Comparison of ENCODE assay signal across 23 cellular contexts in the genomic region with DNA sequence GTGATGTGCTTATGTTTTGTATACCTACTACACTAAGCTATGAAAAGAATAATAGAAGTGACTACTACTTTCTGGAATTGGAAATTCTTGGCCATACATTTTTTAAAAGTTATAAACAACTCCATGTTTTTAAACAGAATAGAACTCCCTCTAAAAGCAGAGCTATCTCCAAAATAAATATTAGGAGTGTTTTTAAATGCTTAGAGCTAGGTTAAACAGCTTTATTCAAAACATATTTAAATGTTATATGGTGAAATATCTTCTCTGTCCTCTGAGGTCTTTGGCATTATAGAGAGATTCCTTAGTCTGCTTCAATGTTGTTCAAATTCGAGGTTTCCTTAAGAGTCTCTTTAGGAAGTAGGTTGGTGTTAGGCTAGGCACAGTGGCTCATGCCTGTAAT. TPM values are rescaled to one million over a fixed set of nuclear protein-coding genes. Genes with fewer than 3 reads are reported as not detected.
DNase-seq lines count a peak whose midpoint lies in the region; ATAC-seq, FAIRE-seq and TF ChIP-seq lines count a peak whose summit lies in the region.
"Had no signal": no experiment of that assay in that cellular context is flagged by ENCODE, and none has a peak within 500 bp of the region (broad histone marks: within the 10 kb centered on the region; RNA-seq: fewer than 3 reads in every experiment).

No MANE protein-coding gene starts in this region.

- no peaks in the 10 kb centered on the region for H3K27me3 Mint-ChIP-seq in activated CD4-positive, alpha-beta T cell treated with anti-CD3 and anti-CD28 coated beads for 36 hours
- H3K27me3 Mint-ChIP-seq in HFFc6 (ENCODE audit: insufficient read depth) (no peaks in the 10 kb centered on the region), neural progenitor cell (ENCODE audit: insufficient read depth, low read depth) (no peaks in the 10 kb centered on the region)

- peak overlapping the region; percentile 70 for H3K27ac Mint-ChIP-seq in activated CD4-positive, alpha-beta T cell treated with anti-CD3 and anti-CD28 coated beads for 36 hours
- H3K27ac Mint-ChIP-seq in HFFc6 = peak overlapping the region; percentile 7; the same call in 1 of the 2 replicates
- H3K27ac Mint-ChIP-seq in neural progenitor cell = peak overlapping the region; percentile 49
- H3K27ac Mint-ChIP-seq: GM23338 had no signal

- H3K36me3 ChIP-seq in K562 (ENCODE audit: control insufficient read depth, insufficient read depth, low read length) = peaks cover 95% of the 10 kb centered on the region
- H3K36me3 ChIP-seq in neural progenitor cell = peaks cover 63% of the 10 kb centered on the region

- H3K9me3 Mint-ChIP-seq in activated CD4-positive, alpha-beta T cell treated with anti-CD3 and anti-CD28 coated beads for 36 hours (ENCODE audit: low read depth) = no peaks in the 10 kb centered on the region
- H3K9me3 Mint-ChIP-seq in HFFc6 (no peaks in the 10 kb centered on the region), neural progenitor cell (no peaks in the 10 kb centered on the region)
- H3K9me3 Mint-ChIP-seq: GM23338 had no signal

- POLR2A ChIA-PET in activated CD4-positive, alpha-beta T cell treated with anti-CD3 and anti-CD28 coated beads for 36 hours (lab: Charles Lee) = no interaction called here
- POLR2A ChIA-PET in K562 (lab: Yijun Ruan, JAX) = interaction anchor here (0.6 to 3.5 kb wide), 10 partner anchors 8 to 306 kb away, joined by 3 to 15 read pairs (median 3); a partner anchor contains a TSS

- no peak for TF ChIP-seq EP300 in K562 (IDR thresholded peaks at IDR 0.05; ENCODE audit: low read length)

- TF ChIP-seq RAD21 in K562 (CRISPR knock-in tag; conservative IDR thresholded peaks at IDR 0.05 in 1 of 2, IDR thresholded peaks at IDR 0.05 in 1 of 2) = no peak

- no peak for ATAC-seq in activated CD4-positive, alpha-beta T cell treated with anti-CD3 and anti-CD28 coated beads for 36 hours
- no peak for ATAC-seq in K562
- ATAC-seq in HG03354 (IDR thresholded peaks at IDR 0.05; ENCODE audit: poor library complexity, severe bottlenecking, unreplicated experiment) = no peak
- ATAC-seq in omental fat pad (ENCODE audit: low FRiP score) = no peak
- ATAC-seq in HG03108 (IDR thresholded peaks at IDR 0.05; ENCODE audit: unreplicated experiment) = no peak
- ATAC-seq: GM23338, HCT116 had no signal

- CTCF ChIA-PET in activated CD4-positive, alpha-beta T cell treated with anti-CD3 and anti-CD28 coated beads for 36 hours (lab: Charles Lee) = interaction anchor here (0.7 to 1.6 kb wide), 10 partner anchors 14 to 397 kb away, joined by 3 to 4 read pairs (median 3); no protein-coding TSS in a partner anchor
- CTCF ChIA-PET in K562 (lab: Yijun Ruan, JAX; ENCODE audit: low intra/inter-chr PET ratio) = no interaction called here

- H3K4me2 ChIP-seq in K562 (ENCODE audit: insufficient read depth, low read length) (no peak overlapping the region), neural progenitor cell (no peak overlapping the region)
- H3K4me2 ChIP-seq: GM23338 had no signal

- H3K27ac ChIP-seq in K562 (ENCODE audit: extremely low read depth, low read depth, low read length) = no peak overlapping the region
- H3K27ac ChIP-seq in neural progenitor cell = no peak overlapping the region
- H3K27ac ChIP-seq: 22Rv1 had no signal

- H3K36me3 Mint-ChIP-seq in activated CD4-positive, alpha-beta T cell treated with anti-CD3 and anti-CD28 coated beads for 36 hours (ENCODE audit: low read depth) = peaks cover 55% of the 10 kb centered on the region
- H3K36me3 Mint-ChIP-seq in HFFc6 (ENCODE audit: low read depth) (peaks cover 51% of the 10 kb centered on the region), neural progenitor cell (peaks cover 35% of the 10 kb centered on the region)

- TF ChIP-seq POLR2A in K562 (conservative IDR thresholded peaks at IDR 0.05) = no peak

- FAIRE-seq in K562 (lab: Jason Lieb, UNC) = no peak
- FAIRE-seq: GM12891 had no signal

- H3K9ac ChIP-seq in K562 (ENCODE audit: insufficient read depth in 1 of 2, low read depth in 2 of 2, low read length in 2 of 2) = no peak overlapping the region
- no peak overlapping the region for H3K9ac ChIP-seq in neural progenitor cell

- H3K9me3 ChIP-seq in K562 (replicated peaks; ENCODE audit: control insufficient read depth, insufficient read depth, low read depth, low read length) (no peaks in the 10 kb centered on the region), neural progenitor cell (ENCODE audit: low read depth) (no peaks in the 10 kb centered on the region)
- H3K9me3 ChIP-seq: BE2C had no signal

- H3K79me2 ChIP-seq in K562 (ENCODE audit: control insufficient read depth, insufficient read depth, low read length) (no peaks in the 10 kb centered on the region; the same call in 2 of the 3 replicates), neural progenitor cell (ENCODE audit: low read depth) (no peaks in the 10 kb centered on the region)

- no peaks in the 10 kb centered on the region for H3K9me1 ChIP-seq in K562 (ENCODE audit: control insufficient read depth, insufficient read depth, low read length)

- H4K20me1 ChIP-seq in K562 (replicated peaks; ENCODE audit: control insufficient read depth, insufficient read depth, low read length) (no peaks in the 10 kb centered on the region; the same call in 1 of the 2 replicates), neural progenitor cell (ENCODE audit: low read depth) (peaks cover 16% of the 10 kb centered on the region)

- peaks cover 16% of the 10 kb centered on the region for H3F3A ChIP-seq in neural progenitor cell (ENCODE audit: low read depth)

- in situ Hi-C loops in K562 (cut with MboI) = no loop called here

- BruUV-seq in K562 (replicated peaks; lab: Mats Ljungman, UMichigan) = no TSS peak

- H3K4me3 ChIP-seq in K562 (no peak overlapping the region), neural progenitor cell (no peak overlapping the region)
- H3K4me3 ChIP-seq: GM23338 had no signal

- H3K27me3 ChIP-seq in K562 (ENCODE audit: control insufficient read depth in 2 of 2, insufficient read depth in 2 of 2, low read length in 2 of 2) = no peaks in the 10 kb centered on the region
- no peaks in the 10 kb centered on the region for H3K27me3 ChIP-seq in neural progenitor cell
- H3K27me3 ChIP-seq: BE2C had no signal

- intact Hi-C loops in activated CD4-positive, alpha-beta T cell treated with anti-CD3 and anti-CD28 coated beads for 36 hours (cut with DNase I, micrococcal nuclease) = no loop called here
- intact Hi-C loops in K562 (cut with micrococcal nuclease) = no loop called here

- 88% methylated on average over 1 of the region's 1 CpG for WGBS in K562 (ENCODE audit: insufficient coverage, low coverage, missing lambda C conversion rate)

- H3K4me1 Mint-ChIP-seq in activated CD4-positive, alpha-beta T cell treated with anti-CD3 and anti-CD28 coated beads for 36 hours = peaks cover 12% of the 10 kb centered on the region
- H3K4me1 Mint-ChIP-seq in HFFc6 (ENCODE audit: low read depth) (no peaks in the 10 kb centered on the region), neural progenitor cell (no peaks in the 10 kb centered on the region)
- H3K4me1 Mint-ChIP-seq: GM23338 had no signal

- no peak for DNase-seq in activated CD4-positive, alpha-beta T cell treated with anti-CD3 and anti-CD28 coated beads for 36 hours
- no peak for DNase-seq in activated CD4-positive, alpha-beta T cell treated with anti-CD3 and anti-CD28 coated beads for 1 hour
- DNase-seq in HFFc6 (no peak), K562 (ENCODE audit: extremely low read depth in 1 of 4, low spot score in 3 of 4) (no peak), neural progenitor cell (ENCODE audit: low spot score) (no peak), omental fat pad (ENCODE audit: low spot score) (no peak)
- DNase-seq: BE2C, DMS 273 treated with DMSO at 0.1 percent for 48 hours, GF-D8, KBM-7, NCI-H1048, NCI-H1436 treated with DMSO at 0.1 percent for 48 hours, NCI-H2029 treated with DMSO at 0.1 percent for 48 hours, NCI-H510A, NCI-H774, RPMI8226, SIG-M5 had no signal

- H3K4me1 ChIP-seq in K562 (replicated peaks in 1 of 2; ENCODE audit: control insufficient read depth in 2 of 2, insufficient read depth in 2 of 2, low read length in 2 of 2) = no peaks in the 10 kb centered on the region
- H3K4me1 ChIP-seq in neural progenitor cell = no peaks in the 10 kb centered on the region
- H3K4me1 ChIP-seq: BE2C had no signal

- TF ChIP-seq CTCF in HFFc6 (IDR thresholded peaks at IDR 0.05) (no peak), K562 (IDR thresholded peaks at IDR 0.05 in 2 of 3, conservative IDR thresholded peaks at IDR 0.05 in 1 of 3; ENCODE audit: insufficient read depth in 2 of 3, low read depth in 1 of 3, low read length in 3 of 3) (no peak), neural progenitor cell (IDR thresholded peaks at IDR 0.05) (no peak), omental fat pad (IDR thresholded peaks at IDR 0.05) (no peak)

- no peak overlapping the region for H2AFZ ChIP-seq in K562 (ENCODE audit: low read depth, low read length)
- H2AFZ ChIP-seq in neural progenitor cell (replicated peaks) = no peak overlapping the region
- H2AFZ ChIP-seq: GM23338 had no signal

- H3K4me3 Mint-ChIP-seq in activated CD4-positive, alpha-beta T cell treated with anti-CD3 and anti-CD28 coated beads for 36 hours = no peak overlapping the region
- no peak overlapping the region for H3K4me3 Mint-ChIP-seq in HFFc6
- H3K4me3 Mint-ChIP-seq in neural progenitor cell = no peak overlapping the region
- H3K4me3 Mint-ChIP-seq: GM23338 had no signal

RNA-seq across cellular contexts. Expression of a gene that starts 22.9 kb away (rescaled TPM):
- total RNA-seq in activated CD4-positive, alpha-beta T cell treated with anti-CD3 and anti-CD28 coated beads for 36 hours = 100 to 1,000 TPM in 1 of 2 experiments, 10 to 100 TPM in 1; 98.2 to 160 TPM
- total RNA-seq in HFFc6 (2021; fragmentation: NEBNext Ultra II Directional; extraction: Animal tissue kit (Norgen Biotek cat#: 25700)) = 100 to 1,000 TPM; 156 to 206 (median 179) TPM
- 149 and 229 TPM in 2 replicates for total RNA-seq in K562 (2011; cell fraction: chromatin; rRNA removed; ENCODE audit: low replicate concordance)
- 136 and 141 TPM in 2 replicates for total RNA-seq in K562 (2011; cell fraction: nucleolus; rRNA removed)
- 117 and 138 TPM in 2 replicates for total RNA-seq in K562 (2011; cell fraction: nucleoplasm; rRNA removed)
- 89.2 and 115 TPM in 2 replicates for total RNA-seq in K562 (2014; rRNA removed)
- total RNA-seq in K562 (2014; rRNA removed; fragmentation: Illumina TruSeq; extraction: Trizol) = 106 and 108 TPM in 2 replicates
- total RNA-seq in K562 (2015; rRNA removed; fragmentation: Illumina TruSeq; extraction: Trizol) = 110 and 114 TPM in 2 replicates
- total RNA-seq in K562 (2021) = 140 and 161 TPM in 2 replicates
- 138 and 200 TPM in 2 replicates for polyA plus RNA-seq in K562 (2011; rRNA removed)
- polyA plus RNA-seq in K562 (2011; cell fraction: cytosol; rRNA removed) = 136 and 152 TPM in 2 replicates
- polyA plus RNA-seq in K562 (2011; cell fraction: nucleus; rRNA removed) = 155 and 167 TPM in 2 replicates
- polyA plus RNA-seq in K562 (2012) = 137 and 204 TPM in 2 replicates
- 181 and 184 TPM in 2 replicates for polyA plus RNA-seq in K562 (2014; fragmentation: Illumina TruSeq; extraction: Trizol)
- polyA plus RNA-seq in K562 (2014; fragmentation: Nextera tagmentation; extraction: Ambion mirVana) = 100 to 1,000 TPM; 159 to 393 TPM
- polyA plus RNA-seq in K562 (2014; rRNA removed) = 247 and 261 TPM in 2 replicates
- polyA minus RNA-seq in K562 (2011; rRNA and poly(A)+ RNA removed) = 260 and 357 TPM in 2 replicates
- 83.3 and 103 TPM in 2 replicates for polyA minus RNA-seq in K562 (2011; cell fraction: cytosol; rRNA and poly(A)+ RNA removed)
- polyA minus RNA-seq in K562 (2011; cell fraction: nucleus; rRNA and poly(A)+ RNA removed) = 64.4 and 99.7 TPM in 2 replicates
- total RNA-seq in neural progenitor cell (ENCODE audit: low replicate concordance) = 49.6 and 69.7 TPM in 2 replicates
- total RNA-seq in omental fat pad = 100 to 1,000 TPM in 3 of 4 donors, 10 to 100 TPM in 1; 91.0 to 119 (median 103) TPM

RNA-seq across cellular contexts. Expression of a gene that starts 23.1 kb away (rescaled TPM):
- 10 to 100 TPM; 52.1 to 61.2 TPM for total RNA-seq in activated CD4-positive, alpha-beta T cell treated with anti-CD3 and anti-CD28 coated beads for 36 hours
- total RNA-seq in HFFc6 (2021; fragmentation: NEBNext Ultra II Directional; extraction: Animal tissue kit (Norgen Biotek cat#: 25700)) = 10 to 100 TPM; 43.2 to 55.1 (median 47.5) TPM
- 162 and 231 TPM in 2 replicates for total RNA-seq in K562 (2011; cell fraction: chromatin; rRNA removed; ENCODE audit: low replicate concordance)
- total RNA-seq in K562 (2011; cell fraction: nucleolus; rRNA removed) = 125 and 132 TPM in 2 replicates
- total RNA-seq in K562 (2011; cell fraction: nucleoplasm; rRNA removed) = 98.4 and 106 TPM in 2 replicates
- total RNA-seq in K562 (2014; rRNA removed) (54.9 and 65.6 TPM in 2 replicates), K562 (2014; rRNA removed; fragmentation: Illumina TruSeq; extraction: Trizol) (50.1 and 54.0 TPM in 2 replicates), K562 (2015; rRNA removed; fragmentation: Illumina TruSeq; extraction: Trizol) (60.7 and 62.2 TPM in 2 replicates), K562 (2021) (46.1 and 51.8 TPM in 2 replicates), neural progenitor cell (ENCODE audit: low replicate concordance) (21.8 and 44.3 TPM in 2 replicates), omental fat pad (10 to 100 TPM; 39.1 to 46.4 (median 40.4) TPM)
- polyA plus RNA-seq in K562 (2011; rRNA removed) (36.0 and 42.1 TPM in 2 replicates), K562 (2014; fragmentation: Illumina TruSeq; extraction: Trizol) (52.6 and 56.6 TPM in 2 replicates), K562 (2014; fragmentation: Nextera tagmentation; extraction: Ambion mirVana) (10 to 100 TPM; 18.0 to 49.3 TPM), K562 (2014; rRNA removed) (48.5 and 52.4 TPM in 2 replicates)
- 33.3 and 42.2 TPM in 2 replicates for polyA plus RNA-seq in K562 (2011; cell fraction: cytosol; rRNA removed)
- 46.6 and 60.4 TPM in 2 replicates for polyA plus RNA-seq in K562 (2011; cell fraction: nucleus; rRNA removed)
- 23.3 and 47.3 TPM in 2 replicates for polyA plus RNA-seq in K562 (2012)
- 51.5 and 77.3 TPM in 2 replicates for polyA minus RNA-seq in K562 (2011; rRNA and poly(A)+ RNA removed)
- polyA minus RNA-seq in K562 (2011; cell fraction: cytosol; rRNA and poly(A)+ RNA removed) = 20.1 and 38.2 TPM in 2 replicates
- polyA minus RNA-seq in K562 (2011; cell fraction: nucleus; rRNA and poly(A)+ RNA removed) = 56.4 and 69.9 TPM in 2 replicates

RNA-seq across cellular contexts. Expression of a gene that starts 30.4 kb away (rescaled TPM):
- total RNA-seq in activated CD4-positive, alpha-beta T cell treated with anti-CD3 and anti-CD28 coated beads for 36 hours = 100 to 1,000 TPM; 109 to 173 TPM
- 10 to 100 TPM; 76.2 to 88.4 (median 80.2) TPM for total RNA-seq in HFFc6 (2021; fragmentation: NEBNext Ultra II Directional; extraction: Animal tissue kit (Norgen Biotek cat#: 25700))
- 286 and 625 TPM in 2 replicates for total RNA-seq in K562 (2011; cell fraction: chromatin; rRNA removed; ENCODE audit: low replicate concordance)
- total RNA-seq in K562 (2011; cell fraction: nucleolus; rRNA removed) = 95.6 and 105 TPM in 2 replicates
- 194 and 282 TPM in 2 replicates for total RNA-seq in K562 (2011; cell fraction: nucleoplasm; rRNA removed)
- total RNA-seq in K562 (2014; rRNA removed) = 54.0 and 65.1 TPM in 2 replicates
- total RNA-seq in K562 (2014; rRNA removed; fragmentation: Illumina TruSeq; extraction: Trizol) = 74.6 and 82.9 TPM in 2 replicates
- 80.9 and 87.6 TPM in 2 replicates for total RNA-seq in K562 (2015; rRNA removed; fragmentation: Illumina TruSeq; extraction: Trizol)
- total RNA-seq in K562 (2021) = 92.0 and 93.7 TPM in 2 replicates
- 121 and 149 TPM in 2 replicates for polyA plus RNA-seq in K562 (2011; rRNA removed)
- 26.3 and 46.1 TPM in 2 replicates for polyA plus RNA-seq in K562 (2011; cell fraction: cytosol; rRNA removed)
- 277 and 361 TPM in 2 replicates for polyA plus RNA-seq in K562 (2011; cell fraction: nucleus; rRNA removed)
- 76.8 and 90.5 TPM in 2 replicates for polyA plus RNA-seq in K562 (2012)
- polyA plus RNA-seq in K562 (2014; fragmentation: Illumina TruSeq; extraction: Trizol) = 128 and 133 TPM in 2 replicates
- polyA plus RNA-seq in K562 (2014; fragmentation: Nextera tagmentation; extraction: Ambion mirVana) = 10 to 100 TPM; 16.5 to 28.4 TPM
- polyA plus RNA-seq in K562 (2014; rRNA removed) = 110 and 127 TPM in 2 replicates
- 144 and 149 TPM in 2 replicates for polyA minus RNA-seq in K562 (2011; rRNA and poly(A)+ RNA removed)
- polyA minus RNA-seq in K562 (2011; cell fraction: cytosol; rRNA and poly(A)+ RNA removed) = 49.8 and 56.9 TPM in 2 replicates
- polyA minus RNA-seq in K562 (2011; cell fraction: nucleus; rRNA and poly(A)+ RNA removed) = 82.4 and 167 TPM in 2 replicates
- 87.4 and 104 TPM in 2 replicates for total RNA-seq in neural progenitor cell (ENCODE audit: low replicate concordance)
- 100 to 1,000 TPM in 2 of 4 donors, 10 to 100 TPM in 2; 87.2 to 150 (median 112) TPM for total RNA-seq in omental fat pad

RNA-seq across cellular contexts. Expression of a gene that starts 30.9 kb away (rescaled TPM):
- 10 to 100 TPM; 76.9 to 82.3 TPM for total RNA-seq in activated CD4-positive, alpha-beta T cell treated with anti-CD3 and anti-CD28 coated beads for 36 hours
- total RNA-seq in HFFc6 (2021; fragmentation: NEBNext Ultra II Directional; extraction: Animal tissue kit (Norgen Biotek cat#: 25700)) = 10 to 100 TPM; 70.5 to 83.2 (median 74.8) TPM
- total RNA-seq in K562 (2011; cell fraction: chromatin; rRNA removed; ENCODE audit: low replicate concordance) = 103 and 222 TPM in 2 replicates
- 69.7 and 88.4 TPM in 2 replicates for total RNA-seq in K562 (2011; cell fraction: nucleolus; rRNA removed)
- total RNA-seq in K562 (2011; cell fraction: nucleoplasm; rRNA removed) = 122 and 142 TPM in 2 replicates
- 97.4 and 106 TPM in 2 replicates for total RNA-seq in K562 (2014; rRNA removed)
- 135 and 153 TPM in 2 replicates for total RNA-seq in K562 (2014; rRNA removed; fragmentation: Illumina TruSeq; extraction: Trizol)
- 135 and 138 TPM in 2 replicates for total RNA-seq in K562 (2015; rRNA removed; fragmentation: Illumina TruSeq; extraction: Trizol)
- total RNA-seq in K562 (2021) = 104 and 118 TPM in 2 replicates
- polyA plus RNA-seq in K562 (2011; rRNA removed) = 91.4 and 138 TPM in 2 replicates
- 24.9 and 47.4 TPM in 2 replicates for polyA plus RNA-seq in K562 (2011; cell fraction: cytosol; rRNA removed)
- polyA plus RNA-seq in K562 (2011; cell fraction: nucleus; rRNA removed) = 27.4 and 34.6 TPM in 2 replicates
- 76.4 and 96.4 TPM in 2 replicates for polyA plus RNA-seq in K562 (2012)
- polyA plus RNA-seq in K562 (2014; fragmentation: Illumina TruSeq; extraction: Trizol) = 142 and 162 TPM in 2 replicates
- polyA plus RNA-seq in K562 (2014; fragmentation: Nextera tagmentation; extraction: Ambion mirVana) = 10 to 100 TPM; 15.5 to 20.5 TPM
- polyA plus RNA-seq in K562 (2014; rRNA removed) = 122 and 125 TPM in 2 replicates
- 174 and 206 TPM in 2 replicates for polyA minus RNA-seq in K562 (2011; rRNA and poly(A)+ RNA removed)
- polyA minus RNA-seq in K562 (2011; cell fraction: cytosol; rRNA and poly(A)+ RNA removed) = 41.3 and 67.3 TPM in 2 replicates
- 19.8 and 35.3 TPM in 2 replicates for polyA minus RNA-seq in K562 (2011; cell fraction: nucleus; rRNA and poly(A)+ RNA removed)
- 49.2 and 60.8 TPM in 2 replicates for total RNA-seq in neural progenitor cell (ENCODE audit: low replicate concordance)
- total RNA-seq in omental fat pad = 100 to 1,000 TPM in 1 of 4 donors, 10 to 100 TPM in 3; 59.2 to 103 (median 62.0) TPM

RNA-seq across cellular contexts. Expression of a gene that starts 38.2 kb away (rescaled TPM):
- total RNA-seq in activated CD4-positive, alpha-beta T cell treated with anti-CD3 and anti-CD28 coated beads for 36 hours = 100 to 1,000 TPM in 1 of 2 experiments, 10 to 100 TPM in 1; 100.0 to 101 TPM
- 10 to 100 TPM; 45.9 to 53.5 (median 48.7) TPM for total RNA-seq in HFFc6 (2021; fragmentation: NEBNext Ultra II Directional; extraction: Animal tissue kit (Norgen Biotek cat#: 25700))
- 74.3 and 178 TPM in 2 replicates for total RNA-seq in K562 (2011; cell fraction: chromatin; rRNA removed; ENCODE audit: low replicate concordance)
- 107 and 112 TPM in 2 replicates for total RNA-seq in K562 (2011; cell fraction: nucleolus; rRNA removed)
- 75.0 and 77.1 TPM in 2 replicates for total RNA-seq in K562 (2011; cell fraction: nucleoplasm; rRNA removed)
- total RNA-seq in K562 (2014; rRNA removed) = 114 and 126 TPM in 2 replicates
- 62.5 and 73.1 TPM in 2 replicates for total RNA-seq in K562 (2014; rRNA removed; fragmentation: Illumina TruSeq; extraction: Trizol)
- total RNA-seq in K562 (2015; rRNA removed; fragmentation: Illumina TruSeq; extraction: Trizol) = 90.3 and 91.1 TPM in 2 replicates
- 92.0 and 101 TPM in 2 replicates for total RNA-seq in K562 (2021)
- polyA plus RNA-seq in K562 (2011; rRNA removed) = 86.3 and 101 TPM in 2 replicates
- polyA plus RNA-seq in K562 (2011; cell fraction: cytosol; rRNA removed) = 87.5 and 128 TPM in 2 replicates
- 135 and 148 TPM in 2 replicates for polyA plus RNA-seq in K562 (2011; cell fraction: nucleus; rRNA removed)
- 75.4 and 102 TPM in 2 replicates for polyA plus RNA-seq in K562 (2012)
- polyA plus RNA-seq in K562 (2014; fragmentation: Illumina TruSeq; extraction: Trizol) = 94.8 and 110 TPM in 2 replicates
- 1 to 10 TPM; 1.7 to 5.7 TPM for polyA plus RNA-seq in K562 (2014; fragmentation: Nextera tagmentation; extraction: Ambion mirVana)
- 84.2 and 95.7 TPM in 2 replicates for polyA plus RNA-seq in K562 (2014; rRNA removed)
- 54.4 and 63.4 TPM in 2 replicates for polyA minus RNA-seq in K562 (2011; rRNA and poly(A)+ RNA removed)
- polyA minus RNA-seq in K562 (2011; cell fraction: cytosol; rRNA and poly(A)+ RNA removed) = 50.4 and 64.0 TPM in 2 replicates
- polyA minus RNA-seq in K562 (2011; cell fraction: nucleus; rRNA and poly(A)+ RNA removed) = 50.4 and 59.0 TPM in 2 replicates
- 80.7 and 100 TPM in 2 replicates for total RNA-seq in neural progenitor cell (ENCODE audit: low replicate concordance)
- 100 to 1,000 TPM in 3 of 4 donors, 10 to 100 TPM in 1; 77.5 to 246 (median 109) TPM for total RNA-seq in omental fat pad

Comparison
In these comparisons a context has a peak if more than half of its experiments do, and no peak if none do; other contexts are left out.
1. H3K27ac Mint-ChIP-seq: peak in every context shown above with its lines; median percentile 70 in activated CD4-positive, alpha-beta T cell treated with anti-CD3 and anti-CD28 coated beads for 36 hours; 49 in neural progenitor cell; 7 in HFFc6.